ENCODE assay signal across 1 cellular context in genomic region chr17:40038882-40039513, GRCh38.
TF ChIP-seq lines count a peak whose summit lies in the region.

No MANE protein-coding gene starts in this region.

TF ChIP-seq in HepG2, 621 proteins besides CTCF, POLR2A, EP300 and RAD21 (continued from another document and continues in another):
- TF ChIP-seq PRMT3 (CRISPR knock-in tag; IDR thresholded peaks at IDR 0.05; ENCODE audit: borderline replicate concordance, low read depth) = no peak
- TF ChIP-seq ZNF75D (CRISPR knock-in tag; IDR thresholded peaks at IDR 0.05; ENCODE audit: borderline replicate concordance) = no peak
- no peak for TF ChIP-seq FOXM1 (CRISPR knock-in tag; IDR thresholded peaks at IDR 0.05)
- TF ChIP-seq ZNF598 (CRISPR knock-in tag; IDR thresholded peaks at IDR 0.05; ENCODE audit: borderline replicate concordance) = no peak
- TF ChIP-seq ZNF503 (CRISPR knock-in tag; IDR thresholded peaks at IDR 0.05) = no peak
- TF ChIP-seq ZSCAN21 (CRISPR knock-in tag; IDR thresholded peaks at IDR 0.05; ENCODE audit: borderline replicate concordance) = no peak
- TF ChIP-seq ZNF234 (CRISPR knock-in tag; conservative IDR thresholded peaks at IDR 0.05) = no peak
- no peak for TF ChIP-seq PBX3 (CRISPR knock-in tag; IDR thresholded peaks at IDR 0.05; ENCODE audit: borderline replicate concordance)
- TF ChIP-seq MEIS1 (CRISPR knock-in tag; IDR thresholded peaks at IDR 0.05; ENCODE audit: borderline replicate concordance) = no peak
- no peak for TF ChIP-seq ZNF33A (CRISPR knock-in tag; IDR thresholded peaks at IDR 0.05; ENCODE audit: borderline replicate concordance)
- no peak for TF ChIP-seq REL (CRISPR knock-in tag; conservative IDR thresholded peaks at IDR 0.05)
- no peak for TF ChIP-seq GRHL1 (CRISPR knock-in tag; conservative IDR thresholded peaks at IDR 0.05)
- no peak for TF ChIP-seq ZNF44 (CRISPR knock-in tag; IDR thresholded peaks at IDR 0.05)
- no peak for TF ChIP-seq TBX3 (IDR thresholded peaks at IDR 0.05; ENCODE audit: borderline replicate concordance)
- no peak for TF ChIP-seq ZNF589 (CRISPR knock-in tag; conservative IDR thresholded peaks at IDR 0.05)
- TF ChIP-seq MXI1 (IDR thresholded peaks at IDR 0.05; ENCODE audit: borderline replicate concordance, low read depth, low read length) = no peak; the same call in 2 of the 3 replicates
- no peak; the same call in 1 of the 2 replicates for TF ChIP-seq ZNF563 (CRISPR knock-in tag; IDR thresholded peaks at IDR 0.05)
- TF ChIP-seq SP4 (CRISPR knock-in tag; IDR thresholded peaks at IDR 0.05) = no peak
- no peak for TF ChIP-seq HIC2 (CRISPR knock-in tag; IDR thresholded peaks at IDR 0.05; ENCODE audit: low read depth)
- TF ChIP-seq HNF4A (CRISPR knock-in tag; IDR thresholded peaks at IDR 0.05) = no peak
- TF ChIP-seq ZNF567 (CRISPR knock-in tag; IDR thresholded peaks at IDR 0.05; ENCODE audit: borderline replicate concordance) = no peak
- TF ChIP-seq PAF1 (CRISPR knock-in tag; IDR thresholded peaks at IDR 0.05) = no peak
- 0 out of 2 replicates have a peak, but pooled peaks have one; percentile 33 for TF ChIP-seq TFE3 (CRISPR knock-in tag; IDR thresholded peaks at IDR 0.05)
- TF ChIP-seq ARID3A (IDR thresholded peaks at IDR 0.05; ENCODE audit: low read depth, low read length) = 0 out of 2 replicates have a peak, but pooled peaks have one; percentile 24
- no peak for TF ChIP-seq MZF1 (CRISPR knock-in tag; IDR thresholded peaks at IDR 0.05; ENCODE audit: borderline replicate concordance)
- no peak for TF ChIP-seq ZBTB4 (CRISPR knock-in tag; IDR thresholded peaks at IDR 0.05; ENCODE audit: borderline replicate concordance)
- TF ChIP-seq PHB2 (IDR thresholded peaks at IDR 0.05; ENCODE audit: partially characterized antibody) = no peak
- TF ChIP-seq SOX6 (IDR thresholded peaks at IDR 0.05) = no peak
- 0 out of 2 replicates have a peak, but pooled peaks have one; percentile 20 for TF ChIP-seq SOX6 (CRISPR knock-in tag; IDR thresholded peaks at IDR 0.05)
- no peak for TF ChIP-seq RARA (CRISPR knock-in tag; IDR thresholded peaks at IDR 0.05)
- TF ChIP-seq SOX13 (IDR thresholded peaks at IDR 0.05) = no peak
- TF ChIP-seq SOX13 (CRISPR knock-in tag; conservative IDR thresholded peaks at IDR 0.05 in 1 of 2, IDR thresholded peaks at IDR 0.05 in 1 of 2) = no peak
- no peak for TF ChIP-seq ZNF615 (CRISPR knock-in tag; IDR thresholded peaks at IDR 0.05; ENCODE audit: borderline replicate concordance)
- TF ChIP-seq MTA3 (CRISPR knock-in tag; IDR thresholded peaks at IDR 0.05) = no peak
- TF ChIP-seq ZBED4 (CRISPR knock-in tag; IDR thresholded peaks at IDR 0.05; ENCODE audit: borderline replicate concordance) = no peak
- TF ChIP-seq RNF2 (conservative IDR thresholded peaks at IDR 0.05; ENCODE audit: low read depth) = no peak
- TF ChIP-seq ESRRA (CRISPR knock-in tag; IDR thresholded peaks at IDR 0.05; ENCODE audit: low read depth) = no peak
- TF ChIP-seq ATRX (CRISPR knock-in tag; IDR thresholded peaks at IDR 0.05; ENCODE audit: borderline replicate concordance) = no peak
- no peak for TF ChIP-seq CREB1 (IDR thresholded peaks at IDR 0.05)
- no peak for TF ChIP-seq CREB1 (CRISPR knock-in tag; IDR thresholded peaks at IDR 0.05)
- TF ChIP-seq ZNF672 (CRISPR knock-in tag; IDR thresholded peaks at IDR 0.05) = no peak
- TF ChIP-seq ZNF264 (CRISPR knock-in tag; IDR thresholded peaks at IDR 0.05) = no peak
- no peak for TF ChIP-seq ZNF337 (CRISPR knock-in tag; IDR thresholded peaks at IDR 0.05; ENCODE audit: borderline replicate concordance, low read depth)
- no peak for TF ChIP-seq HHEX (CRISPR knock-in tag; IDR thresholded peaks at IDR 0.05)
- TF ChIP-seq MAZ (IDR thresholded peaks at IDR 0.05; ENCODE audit: borderline replicate concordance, low read depth, low read length) = no peak
- TF ChIP-seq MAZ (CRISPR knock-in tag; IDR thresholded peaks at IDR 0.05; ENCODE audit: low read depth) = no peak
- no peak for TF ChIP-seq KDM5B (CRISPR knock-in tag; IDR thresholded peaks at IDR 0.05; ENCODE audit: borderline replicate concordance)
- no peak for TF ChIP-seq NFYB (CRISPR knock-in tag; IDR thresholded peaks at IDR 0.05)
- no peak for TF ChIP-seq ZNF883 (CRISPR knock-in tag; IDR thresholded peaks at IDR 0.05; ENCODE audit: not compliant biosample characterization)
- no peak for TF ChIP-seq PHF5A (CRISPR knock-in tag; IDR thresholded peaks at IDR 0.05; ENCODE audit: low read depth, unreplicated experiment)
- no peak for TF ChIP-seq ZNF83 (CRISPR knock-in tag; IDR thresholded peaks at IDR 0.05; ENCODE audit: borderline replicate concordance)
- TF ChIP-seq TEAD2 (CRISPR knock-in tag; IDR thresholded peaks at IDR 0.05) = no peak
- peak; percentile 53; the same call in 1 of the 2 replicates for TF ChIP-seq FOXA3 (CRISPR knock-in tag; IDR thresholded peaks at IDR 0.05)
- no peak for TF ChIP-seq CC2D1A (CRISPR knock-in tag; IDR thresholded peaks at IDR 0.05)
